ENCODE assay signal across 24 cellular contexts in the genomic region with DNA sequence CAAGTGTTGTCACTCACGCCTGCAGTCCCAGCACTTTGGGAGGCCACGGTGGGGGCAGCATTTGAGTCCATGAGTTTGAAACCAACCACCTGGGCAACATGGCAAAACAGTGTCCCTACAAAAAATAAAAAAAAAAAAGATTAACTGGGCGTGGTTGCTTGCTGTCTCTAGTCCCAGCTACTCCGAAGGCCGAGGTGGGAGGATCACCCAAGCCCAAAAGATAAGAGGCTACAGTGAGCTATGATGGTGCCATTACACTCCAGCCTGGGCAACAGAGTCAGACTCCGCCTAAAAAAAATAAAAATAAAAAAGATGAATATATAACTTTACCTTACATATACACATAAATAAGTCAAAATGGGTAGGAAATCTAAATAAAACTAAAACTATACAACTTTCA. TPM values are rescaled to one million over a fixed set of nuclear protein-coding genes. Genes with fewer than 3 reads are reported as not detected.
A peak's percentile ranks its signal among the peaks of the same experiment; 100 is the strongest.
DNase-seq lines count a peak whose midpoint lies in the region; ATAC-seq, FAIRE-seq and TF ChIP-seq lines count a peak whose summit lies in the region.
"Had no signal": no experiment of that assay in that cellular context is flagged by ENCODE, and none has a peak within 500 bp of the region (broad histone marks: within the 10 kb centered on the region; RNA-seq: fewer than 3 reads in every experiment).

No MANE protein-coding gene starts in this region.

- ATAC-seq in left ventricle myocardium superior, result no peak
- no peak for ATAC-seq in psoas muscle
- ATAC-seq in HG03342 (IDR thresholded peaks at IDR 0.05; ENCODE audit: unreplicated experiment), result no peak
- ATAC-seq: GM23338 had no signal

- DNase-seq in right atrium auricular region (ENCODE audit: low spot score), result no peak
- DNase-seq in left ventricle myocardium superior, result no peak
- DNase-seq in mesendoderm, result no peak
- no peak for DNase-seq in psoas muscle
- DNase-seq in H54 (ENCODE audit: insufficient read length, low spot score), result no peak
- DNase-seq: C1 segment of cervical spinal cord; Calu3; CD4-positive, alpha-beta memory T cell; COR-L47; DMS53; DMS79 treated with DMSO at 0.1 percent for 48 hours; GF-D8; HFFc6 had no signal

- no peak overlapping the region for H3K23ac ChIP-seq in mesendoderm (ENCODE audit: low read length)

- H2BK15ac ChIP-seq in mesendoderm (replicated peaks; ENCODE audit: low read depth), result no peak overlapping the region

- peaks cover 14% of the 10 kb centered on the region for H3K36me3 ChIP-seq in right atrium auricular region
- H3K36me3 ChIP-seq in mesendoderm (ENCODE audit: control insufficient read depth, insufficient read depth, low read length), result no peaks in the 10 kb centered on the region
- peaks cover 0 to 12% of the 10 kb centered on the region in 2 donors for H3K36me3 ChIP-seq in psoas muscle (ENCODE audit: insufficient read depth in 1 of 2, low read depth in 1 of 2)
- H3K36me3 ChIP-seq: HAP-1 had no signal

- no peak overlapping the region for H3K18ac ChIP-seq in mesendoderm (ENCODE audit: low read length)

- H3K27me3 ChIP-seq in right atrium auricular region (no peaks in the 10 kb centered on the region), mesendoderm (ENCODE audit: insufficient read depth, low read length, poor library complexity) (no peaks in the 10 kb centered on the region), psoas muscle (ENCODE audit: insufficient read depth in 3 of 3, low read length in 2 of 3) (no peaks in the 10 kb centered on the region)

- no peak overlapping the region for H4K5ac ChIP-seq in mesendoderm (ENCODE audit: low read length)

- no peak overlapping the region for H2AK5ac ChIP-seq in mesendoderm (ENCODE audit: low read length)

- H3K4me2 ChIP-seq in mesendoderm (ENCODE audit: low read length), result no peak overlapping the region
- H3K4me2 ChIP-seq: GM23338 had no signal

- TF ChIP-seq CTCF in right atrium auricular region (IDR thresholded peaks at IDR 0.05), result no peak
- TF ChIP-seq CTCF in psoas muscle (IDR thresholded peaks at IDR 0.05), result no peak

- no CpG with 5 or more reads among the region's 6 CpGs for WGBS in mesendoderm (ENCODE audit: extremely low coverage, insufficient coverage, low lambda C conversion rate)
- 86 to 94% (median 88%) methylated on average over 6 of the region's 6 CpGs for whole genome bisulfite sequencing in psoas muscle, 3 donors

- H3K79me2 ChIP-seq in mesendoderm (ENCODE audit: control insufficient read depth, insufficient read depth, low read length), result no peaks in the 10 kb centered on the region

- H3K4me1 ChIP-seq in right atrium auricular region (peaks cover 0 to 5% of the 10 kb centered on the region in 2 donors), mesendoderm (ENCODE audit: control insufficient read depth, low read depth, low read length) (no peaks in the 10 kb centered on the region), psoas muscle (peaks cover 39% of the 10 kb centered on the region)
- H3K4me1 ChIP-seq: HAP-1 had no signal

- no peaks in the 10 kb centered on the region for H3K79me1 ChIP-seq in mesendoderm (ENCODE audit: low read length)

- no peak overlapping the region for H3K9ac ChIP-seq in mesendoderm (ENCODE audit: low read length)

- H2BK5ac ChIP-seq in mesendoderm (ENCODE audit: low read length), result no peak overlapping the region

- H3K4me3 ChIP-seq in right atrium auricular region (no peak overlapping the region), mesendoderm (ENCODE audit: low read length) (no peak overlapping the region), psoas muscle (no peak overlapping the region)
- H3K4me3 ChIP-seq: GM23338, HAP-1 had no signal

- no peak for TF ChIP-seq POLR2A in H54 (IDR thresholded peaks at IDR 0.05; ENCODE audit: low read depth, low read length)

- FAIRE-seq in H54 (lab: Jason Lieb, UNC), result no peak
- FAIRE-seq: GM12891, GM18507 had no signal

- H3K27ac ChIP-seq in right atrium auricular region (peak overlapping the region; percentile 47 to 90), mesendoderm (ENCODE audit: low read depth, low read length) (no peak overlapping the region), psoas muscle (peak overlapping the region; percentile 89)

- H3K4ac ChIP-seq in mesendoderm (ENCODE audit: low read depth, low read length), result peak overlapping the region; percentile 36

- no peak overlapping the region for H4K8ac ChIP-seq in mesendoderm (ENCODE audit: low read depth, low read length)

- no peak overlapping the region for H3K56ac ChIP-seq in mesendoderm (ENCODE audit: low read length)

- intact Hi-C loops in left ventricle myocardium superior (cut with micrococcal nuclease), result no loop called here
- intact Hi-C loops in psoas muscle (cut with DNase I), result no loop called here

- H2BK120ac ChIP-seq in mesendoderm (ENCODE audit: low read depth, low read length), result no peak overlapping the region

- H3K9me3 ChIP-seq in right atrium auricular region, result no peaks in the 10 kb centered on the region
- no peaks in the 10 kb centered on the region for H3K9me3 ChIP-seq in psoas muscle
- H3K9me3 ChIP-seq: HAP-1 had no signal

RNA-seq across cellular contexts. Expression of gene LMOD2, which starts 2.5 kb away (rescaled TPM):
- total RNA-seq in right atrium auricular region (100 to 1,000 TPM; 374 to 493 TPM), left ventricle myocardium superior (431 TPM), psoas muscle (1,000 to 10,000 TPM in 1 of 4 donors, 100 to 1,000 TPM in 3; 383 to 1,114 (median 640) TPM)
- 0.03 TPM for polyA plus RNA-seq in mesendoderm (2013, experiment 1 of 2)
- 0.06 TPM for polyA plus RNA-seq in mesendoderm (2013, experiment 2 of 2)
- polyA plus RNA-seq in psoas muscle, result 100 to 1,000 TPM in 2 of 3 donors, 1 to 10 TPM in 1; 6.9 to 341 (median 259) TPM
- total RNA-seq: A172; A673; Calu3; CD4-positive, alpha-beta memory T cell; Daoy; G401; GM23338; H4; HFFc6 had no signal
- polyA plus RNA-seq: BJ, GM23338 had no signal

RNA-seq across cellular contexts. Expression of gene ASB15, which starts 51.5 kb away (rescaled TPM):
- 10 to 100 TPM; 18.6 to 53.9 TPM for total RNA-seq in right atrium auricular region
- total RNA-seq in left ventricle myocardium superior, result 96.2 TPM
- not detected for polyA plus RNA-seq in mesendoderm (2013, experiment 1 of 2)
- not detected for polyA plus RNA-seq in mesendoderm (2013, experiment 2 of 2)
- 10 to 100 TPM in 3 of 4 donors, 1 to 10 TPM in 1; 8.2 to 23.6 (median 11.5) TPM for total RNA-seq in psoas muscle
- polyA plus RNA-seq in psoas muscle, result 10 to 100 TPM in 1 of 3 donors, 1 to 10 TPM in 1, under 1 TPM in 1; 0.12 to 15.2 (median 1.3) TPM
- total RNA-seq: A172; A673; Calu3; CD4-positive, alpha-beta memory T cell; Daoy; G401; GM23338; H4; HFFc6 had no signal
- polyA plus RNA-seq: BJ, GM23338 had no signal
